ENCODE assay signal across 8 cellular contexts in genomic region chrX:48695925-48696300, GRCh38. TPM values are rescaled to one million over a fixed set of nuclear protein-coding genes. Genes with fewer than 3 reads are reported as not detected.
A peak's percentile ranks its signal among the peaks of the same experiment; 100 is the strongest.
DNase-seq lines count a peak whose midpoint lies in the region; ATAC-seq and TF ChIP-seq lines count a peak whose summit lies in the region.

No MANE protein-coding gene starts in this region.

- POLR2A ChIA-PET in PC-3 (lab: Charles Lee; ENCODE audit: unreplicated experiment): interaction anchor here (0.6 to 0.9 kb wide), 2 partner anchors 60 to 106 kb away, joined by 4 to 9 read pairs; partner anchors contain the start of gene HDAC6

- peak overlapping the region; percentile 75 for H2AFZ ChIP-seq in PC-3 (ENCODE audit: low read length)

- H3F3A ChIP-seq in PC-3 (ENCODE audit: low read length, unreplicated experiment): no peaks in the 10 kb centered on the region

- peaks cover 14% of the 10 kb centered on the region for H3K36me3 ChIP-seq in PC-3 (ENCODE audit: low read depth, low read length)
- peaks cover 8% of the 10 kb centered on the region for H3K36me3 ChIP-seq in neutrophil

- H3K27ac ChIP-seq in PC-3 (ENCODE audit: low read length) (no peak overlapping the region), neutrophil (peak overlapping the region; percentile 96)

- H3K9me3 ChIP-seq in PC-3 (ENCODE audit: low read length) (no peaks in the 10 kb centered on the region), neutrophil (no peaks in the 10 kb centered on the region)

- H4K20me1 ChIP-seq in PC-3 (ENCODE audit: low read length): no peaks in the 10 kb centered on the region

- no peak for TF ChIP-seq CTCF in PC-3 (conservative IDR thresholded peaks at IDR 0.05; ENCODE audit: low read depth, low read length)
- no peak for TF ChIP-seq CTCF in epithelial cell of proximal tubule (conservative IDR thresholded peaks at IDR 0.05; ENCODE audit: low read depth, low read length)
- no peak for TF ChIP-seq CTCF in neutrophil (IDR thresholded peaks at IDR 0.05)

- H3K27me3 ChIP-seq in PC-3 (ENCODE audit: low read length) (no peaks in the 10 kb centered on the region), neutrophil (no peaks in the 10 kb centered on the region)

- H3K79me2 ChIP-seq in PC-3 (ENCODE audit: low read length): peaks cover 39% of the 10 kb centered on the region

- peak overlapping the region; percentile 93 for H3K4me2 ChIP-seq in PC-3 (ENCODE audit: low read length)

- DNase-seq in NCI-H2171 treated with DMSO at 0.1 percent for 48 hours (lab: John Stamatoyannopoulos, UW) (peak; percentile 13), NCI-H2171 (lab: John Stamatoyannopoulos, UW) (no peak), PC-3 (peak; percentile 9), epithelial cell of proximal tubule (ENCODE audit: low read depth) (no peak), T1000 (lab: John Stamatoyannopoulos, UW) (no peak)

- TSS peak; percentile 91 for BruUV-seq in PC-3 (replicated peaks; lab: Mats Ljungman, UMichigan)

- peak overlapping the region; percentile 95 for H3K9ac ChIP-seq in PC-3 (ENCODE audit: low read length)

- H3K4me3 ChIP-seq in PC-3 (ENCODE audit: low read length) (peak overlapping the region; percentile 78), epithelial cell of proximal tubule (ENCODE audit: low read depth, low read length) (peak overlapping the region; percentile 67), neutrophil (ENCODE audit: low read depth in 1 of 2, low read length in 1 of 2) (peak overlapping the region; percentile 64 to 72)

- intact Hi-C loops in PC-3 (cut with micrococcal nuclease): loop anchor here (1.0 kb wide), 2 partner anchors 48 to 105 kb away; no protein-coding TSS in a partner anchor

- H3K9me2 ChIP-seq in PC-3 (replicated peaks; ENCODE audit: low read length): no peaks in the 10 kb centered on the region

- peaks cover 12% of the 10 kb centered on the region for H3K4me1 ChIP-seq in PC-3 (ENCODE audit: insufficient read depth, low read length)
- H3K4me1 ChIP-seq in neutrophil (ENCODE audit: control insufficient read depth in 1 of 2, insufficient read depth in 1 of 2, low read depth in 1 of 2, low read length in 1 of 2): peaks cover 27 to 43% of the 10 kb centered on the region in 2 experiments

- CTCF ChIA-PET in PC-3 (lab: Charles Lee): interaction anchor here (0.6 kb wide), 1 partner anchor 262 kb away, joined by 3 read pairs; no protein-coding TSS in a partner anchor

- ATAC-seq in PC-3 (peak; percentile 6; the same call in 1 of the 2 replicates), HG03378 (IDR thresholded peaks at IDR 0.05; ENCODE audit: unreplicated experiment) (no peak), HG02870 (IDR thresholded peaks at IDR 0.05; ENCODE audit: unreplicated experiment) (no peak)

RNA-seq across cellular contexts. Expression of gene SUV39H1, which starts 0.6 kb away (rescaled TPM):
- total RNA-seq in PC-3 (2014; rRNA removed) (22.3 and 31.7 TPM in 2 replicates), epithelial cell of proximal tubule (13.3 and 28.6 TPM in 2 replicates)

RNA-seq across cellular contexts. Expression of gene WAS, which starts 12.3 kb away (rescaled TPM):
- 0.66 TPM in 1 of 2 replicates, not detected in the other for total RNA-seq in PC-3 (2014; rRNA removed)
- 0.29 TPM in 1 of 2 replicates, not detected in the other for total RNA-seq in epithelial cell of proximal tubule

Comparison
In these comparisons a context has a peak if more than half of its experiments do, and no peak if none do; other contexts are left out.
1. DNase-seq: peak in NCI-H2171 treated with DMSO at 0.1 percent for 48 hours (single experiment) and PC-3 (single experiment); none in NCI-H2171 (single experiment), epithelial cell of proximal tubule (single experiment) and T1000 (single experiment).
2. Peak in every context shown above with its lines, with median percentiles within 50 percentile points of each other: H3K4me3 ChIP-seq.